In the genomic region with DNA sequence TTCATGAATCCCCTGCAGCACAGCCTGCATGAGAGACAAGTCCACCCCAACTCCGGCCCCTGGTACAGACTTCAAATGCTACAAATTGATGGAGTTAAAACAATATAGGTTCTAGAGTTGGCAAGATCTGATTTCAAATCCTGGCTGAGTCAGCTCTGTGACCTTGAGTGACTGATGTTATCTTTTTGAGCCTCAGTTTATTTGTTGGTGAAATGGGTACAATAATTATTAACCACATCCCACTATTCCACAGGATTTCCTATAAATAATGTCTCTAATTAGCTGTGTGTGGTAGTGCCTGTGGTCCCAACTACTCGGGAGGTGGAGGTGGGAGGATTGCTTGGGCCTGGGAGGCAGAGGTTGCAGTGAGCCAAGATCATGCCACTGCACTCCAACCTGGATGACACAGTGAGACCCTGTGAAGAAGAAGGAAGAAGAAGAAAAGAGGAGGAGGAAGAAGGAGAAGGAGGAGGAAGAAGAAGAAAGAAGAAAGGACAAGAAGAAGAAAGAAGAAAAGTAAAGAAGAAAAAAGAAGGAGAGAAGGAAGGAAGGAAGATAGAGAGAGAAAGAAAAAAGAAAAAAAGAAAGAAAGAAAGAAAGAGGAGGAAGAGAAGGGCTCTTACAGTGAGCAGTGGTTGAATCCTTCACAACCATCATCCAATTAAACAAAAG, we compare ENCODE assay signal across 14 cellular contexts. TPM values are rescaled to one million over a fixed set of nuclear protein-coding genes. Genes with fewer than 3 reads are reported as not detected.
DNase-seq lines count a peak whose midpoint lies in the region; ATAC-seq and TF ChIP-seq lines count a peak whose summit lies in the region.
"Had no signal": no experiment of that assay in that cellular context is flagged by ENCODE, and none has a peak within 500 bp of the region (broad histone marks: within the 10 kb centered on the region; RNA-seq: fewer than 3 reads in every experiment).

No MANE protein-coding gene starts in this region.

- no peaks in the 10 kb centered on the region for H3K9me3 ChIP-seq in esophagus squamous epithelium
- H3K9me3 ChIP-seq in thyroid gland, result no peaks in the 10 kb centered on the region

- H3K4me1 ChIP-seq in esophagus squamous epithelium, result peaks cover 0 to 24% (median 0%) of the 10 kb centered on the region in 3 donors
- peaks cover 26 to 38% of the 10 kb centered on the region in 2 donors for H3K4me1 ChIP-seq in thyroid gland

- DNase-seq in activated CD8-positive, alpha-beta memory T cell treated with anti-CD3 and anti-CD28 coated beads, Interleukin-2, amount 10 ng/mL, durations not matched to agents 7 days and 5 days, result peak; percentile 21
- DNase-seq in activated CD8-positive, alpha-beta memory T cell treated with anti-CD3 and anti-CD28 coated beads, Interleukin-2, amount 50 U/mL, for 4 hours, result no peak
- no peak for DNase-seq in esophagus squamous epithelium (lab: John Stamatoyannopoulos, UW)
- no peak for DNase-seq in thyroid gland
- no peak for DNase-seq in SW 1271 (lab: John Stamatoyannopoulos, UW)
- DNase-seq in activated T-cell treated with anti-CD3 and anti-CD28 coated beads, Interleukin-2, amount 50 U/mL, for 1 hour, result no peak
- DNase-seq in left lobe of liver (ENCODE audit: low spot score), result no peak
- DNase-seq: NCI-H1092, NCI-H1694 treated with DMSO at 0.1 percent for 48 hours, NCI-H345, NCI-H526 treated with DMSO at 0.1 percent for 48 hours had no signal

- TF ChIP-seq CTCF in VCaP (conservative IDR thresholded peaks at IDR 0.05), result no peak
- no peak for TF ChIP-seq CTCF in esophagus squamous epithelium (IDR thresholded peaks at IDR 0.05)
- TF ChIP-seq CTCF in thyroid gland (IDR thresholded peaks at IDR 0.05), result no peak

- no peak overlapping the region for H3K27ac Mint-ChIP-seq in activated CD8-positive, alpha-beta memory T cell treated with anti-CD3 and anti-CD28 coated beads, Interleukin-2, amount 10 ng/mL, durations not matched to agents 7 days and 5 days

- no peaks in the 10 kb centered on the region for H3K4me1 Mint-ChIP-seq in activated CD8-positive, alpha-beta memory T cell treated with anti-CD3 and anti-CD28 coated beads, Interleukin-2, amount 10 ng/mL, durations not matched to agents 7 days and 5 days

- intact Hi-C loops in esophagus squamous epithelium (cut with DNase I) (no loop called here), thyroid gland (cut with DNase I) (no loop called here)

- H3K27ac ChIP-seq in VCaP (peak overlapping the region; percentile 60), esophagus squamous epithelium (peak overlapping the region in 3 of 4 donors; percentile 25 to 51 (median 49)), thyroid gland (peak overlapping the region in 2 of 3 donors; percentile 15 to 52)
- H3K27ac ChIP-seq: HL-60, KMS-11 had no signal

- H3K27me3 ChIP-seq in esophagus squamous epithelium (no peaks in the 10 kb centered on the region), thyroid gland (no peaks in the 10 kb centered on the region)

- H3K27me3 Mint-ChIP-seq in activated CD8-positive, alpha-beta memory T cell treated with anti-CD3 and anti-CD28 coated beads, Interleukin-2, amount 10 ng/mL, durations not matched to agents 7 days and 5 days, result no peaks in the 10 kb centered on the region

- H3K4me3 ChIP-seq in esophagus squamous epithelium, result no peak overlapping the region
- no peak overlapping the region for H3K4me3 ChIP-seq in thyroid gland (replicated peaks in 1 of 3)

- WGBS in esophagus squamous epithelium, 2 donors, result 78 to 86% methylated on average over 2 of the region's 2 CpGs
- 91 to 95% methylated on average over 2 of the region's 2 CpGs for whole genome bisulfite sequencing in thyroid gland, 2 donors

- no peak for ATAC-seq in activated CD8-positive, alpha-beta memory T cell treated with anti-CD3 and anti-CD28 coated beads, Interleukin-2, amount 10 ng/mL, durations not matched to agents 7 days and 5 days
- ATAC-seq in left lobe of liver, result no peak

- CTCF ChIA-PET in activated CD8-positive, alpha-beta memory T cell treated with anti-CD3 and anti-CD28 coated beads, Interleukin-2, amount 10 ng/mL, durations not matched to agents 7 days and 5 days (lab: Charles Lee), result interaction anchor here (2.0 kb wide), 1 partner anchor 9 kb away, joined by 6 read pairs; no protein-coding TSS in a partner anchor

- no peak for TF ChIP-seq POLR2A in esophagus squamous epithelium (IDR thresholded peaks at IDR 0.05)
- TF ChIP-seq POLR2A in thyroid gland (IDR thresholded peaks at IDR 0.05), result no peak

- no peak overlapping the region for H3K4me3 Mint-ChIP-seq in activated CD8-positive, alpha-beta memory T cell treated with anti-CD3 and anti-CD28 coated beads, Interleukin-2, amount 10 ng/mL, durations not matched to agents 7 days and 5 days

- H3K36me3 ChIP-seq in esophagus squamous epithelium, result peaks cover 0 to 8% (median 0%) of the 10 kb centered on the region in 3 donors
- no peaks in the 10 kb centered on the region for H3K36me3 ChIP-seq in thyroid gland

- no peaks in the 10 kb centered on the region for H3K36me3 Mint-ChIP-seq in activated CD8-positive, alpha-beta memory T cell treated with anti-CD3 and anti-CD28 coated beads, Interleukin-2, amount 10 ng/mL, durations not matched to agents 7 days and 5 days

- no peaks in the 10 kb centered on the region for H3K9me3 Mint-ChIP-seq in activated CD8-positive, alpha-beta memory T cell treated with anti-CD3 and anti-CD28 coated beads, Interleukin-2, amount 10 ng/mL, durations not matched to agents 7 days and 5 days (ENCODE audit: low read depth)

RNA-seq across cellular contexts. Expression of gene DICER1, which starts 39.6 kb away (rescaled TPM):
- total RNA-seq in activated CD8-positive, alpha-beta memory T cell treated with anti-CD3 and anti-CD28 coated beads, Interleukin-2, amount 10 ng/mL, durations not matched to agents 7 days and 5 days, result 10 to 100 TPM; 61.4 to 75.6 TPM
- total RNA-seq in esophagus squamous epithelium (10 to 100 TPM; 39.4 to 79.7 (median 55.7) TPM), thyroid gland (10 to 100 TPM; 66.5 to 96.8 (median 78.8) TPM), left lobe of liver (35.2 TPM)
